In the genomic region with DNA sequence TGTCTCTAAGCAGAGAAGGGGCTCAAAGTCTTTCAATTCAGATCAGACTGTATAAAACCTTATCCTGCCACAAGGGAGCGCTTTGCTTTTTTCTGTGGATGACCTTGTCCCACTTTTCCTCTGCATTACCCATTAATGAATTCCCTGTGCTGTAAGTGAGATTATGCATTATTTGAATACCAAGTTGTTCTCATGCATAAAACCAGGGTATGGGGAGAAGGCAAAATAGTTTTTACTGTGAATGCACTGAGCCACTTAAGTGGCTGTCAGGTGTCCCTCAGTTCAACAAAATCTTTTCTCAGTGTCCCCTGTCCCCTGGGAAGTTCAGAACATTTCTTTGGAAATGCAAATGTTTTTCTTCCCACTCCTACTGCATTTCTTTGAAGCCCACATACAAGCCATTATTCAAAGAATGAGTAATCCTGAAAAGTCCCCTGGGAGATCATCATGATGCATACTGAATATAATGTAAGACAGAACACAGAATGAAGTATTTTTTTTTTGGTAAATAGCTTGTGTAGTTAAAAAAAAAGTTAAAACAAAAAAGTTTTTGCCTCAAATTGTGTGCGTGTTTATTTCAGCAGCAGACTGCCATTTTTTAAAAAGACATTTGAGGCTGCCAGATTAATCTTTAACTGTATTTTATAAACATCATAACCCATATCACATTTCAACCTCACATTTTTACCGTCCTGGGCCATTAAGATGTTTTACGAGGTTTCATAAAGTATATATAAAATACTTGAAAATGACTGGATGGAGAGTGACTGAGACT, we compare ENCODE assay signal across 9 cellular contexts.
A peak's percentile ranks its signal among the peaks of the same experiment; 100 is the strongest.
DNase-seq lines count a peak whose midpoint lies in the region; ATAC-seq, FAIRE-seq and TF ChIP-seq lines count a peak whose summit lies in the region.
"Had no signal": no experiment of that assay in that cellular context is flagged by ENCODE, and none has a peak within 500 bp of the region (broad histone marks: within the 10 kb centered on the region; RNA-seq: fewer than 3 reads in every experiment).

No MANE protein-coding gene starts in this region.

- peaks cover 12% of the 10 kb centered on the region for H3K4me1 ChIP-seq in A673 (ENCODE audit: insufficient read depth, low read length, poor library complexity, severe bottlenecking)
- H3K4me1 ChIP-seq in tibial artery: no peaks in the 10 kb centered on the region

- no peak for FAIRE-seq in GM12891 (lab: Jason Lieb, UNC)

- POLR2A ChIA-PET in A673 (lab: Charles Lee; ENCODE audit: low non-redundant PET) (no interaction called here), HEK293T (lab: Yijun Ruan, JAX) (no interaction called here)

- no peak overlapping the region for H3K27ac ChIP-seq in A673 (ENCODE audit: low read depth, low read length, poor library complexity, severe bottlenecking)
- no peak overlapping the region for H3K27ac ChIP-seq in tibial artery

- intact Hi-C loops in A673 (cut with micrococcal nuclease; ENCODE audit: unreplicated experiment): loop anchor here (5.0 kb wide), 1 partner anchor 105 kb away; no protein-coding TSS in a partner anchor
- intact Hi-C loops in tibial artery (cut with DNase I; ENCODE audit: low total_unique reads): no loop called here

- ATAC-seq in HG02763 (IDR thresholded peaks at IDR 0.05; ENCODE audit: unreplicated experiment) (no peak), esophagus mucosa (no peak)

- no peak overlapping the region for H3K4me3 ChIP-seq in A673 (ENCODE audit: low read depth, low read length, poor library complexity, severe bottlenecking)
- H3K4me3 ChIP-seq in tibial artery: no peak overlapping the region
- H3K4me3 ChIP-seq: skin epidermis had no signal

- no peak for TF ChIP-seq POLR2A in GM12891 (IDR thresholded peaks at IDR 0.05; ENCODE audit: low read depth, low read length)

- CTCF ChIA-PET in A673 (lab: Charles Lee): no interaction called here
- CTCF ChIA-PET in HEK293T (lab: Yijun Ruan, JAX): interaction anchor here (0.7 to 0.8 kb wide), 3 partner anchors 8 to 362 kb away, joined by 3 to 5 read pairs (median 4); no protein-coding TSS in a partner anchor

- peak; percentile 94 for DNase-seq in A673 (ENCODE audit: low spot score)
- peak; percentile 78 for DNase-seq in HEK293T (ENCODE audit: extremely low spot score)
- peak; percentile 16 for DNase-seq in SK-N-DZ (ENCODE audit: low spot score)
- DNase-seq in iPS-NIHi11 (ENCODE audit: low spot score): peak; percentile 33
- no peak for DNase-seq in GM12891 (ENCODE audit: insufficient read length, low spot score)
- no peak for DNase-seq in tibial artery

- H3K9me3 ChIP-seq in A673 (ENCODE audit: low read depth, low read length, poor library complexity, severe bottlenecking): no peaks in the 10 kb centered on the region
- H3K9me3 ChIP-seq in tibial artery: no peaks in the 10 kb centered on the region

- peak; percentile 71 for TF ChIP-seq CTCF in A673 (conservative IDR thresholded peaks at IDR 0.05; ENCODE audit: low read depth, low read length)
- no peak for TF ChIP-seq CTCF in tibial artery (IDR thresholded peaks at IDR 0.05)

- H3K27me3 ChIP-seq in A673 (replicated peaks; ENCODE audit: insufficient read depth, low read depth, low read length, poor library complexity) (no peaks in the 10 kb centered on the region), tibial artery (no peaks in the 10 kb centered on the region)

- H3K36me3 ChIP-seq in A673 (ENCODE audit: insufficient read depth, low read length, poor library complexity, severe bottlenecking) (no peaks in the 10 kb centered on the region), tibial artery (no peaks in the 10 kb centered on the region)

- BruUV-seq in A673 (replicated peaks; lab: Mats Ljungman, UMichigan): no TSS peak

TF ChIP-seq in HEK293T, 16 proteins besides CTCF, POLR2A, EP300 and RAD21:
- no peak for TF ChIP-seq NFRKB (IDR thresholded peaks at IDR 0.05)
- peak; percentile 90 for TF ChIP-seq CTBP1 (IDR thresholded peaks at IDR 0.05; ENCODE audit: borderline replicate concordance)
- TF ChIP-seq FOXK2 (IDR thresholded peaks at IDR 0.05): peak; percentile 81; the same call in 1 of the 2 replicates
- peak; percentile 77; the same call in 1 of the 2 replicates for TF ChIP-seq FOXM1 (IDR thresholded peaks at IDR 0.05; ENCODE audit: borderline replicate concordance)
- peak; percentile 71 for TF ChIP-seq ZNF384 (IDR thresholded peaks at IDR 0.05)
- peak; percentile 90; the same call in 1 of the 2 replicates for TF ChIP-seq LEF1 (IDR thresholded peaks at IDR 0.05; ENCODE audit: borderline replicate concordance)
- TF ChIP-seq SUZ12 (IDR thresholded peaks at IDR 0.05): no peak
- TF ChIP-seq, protein P1, sequence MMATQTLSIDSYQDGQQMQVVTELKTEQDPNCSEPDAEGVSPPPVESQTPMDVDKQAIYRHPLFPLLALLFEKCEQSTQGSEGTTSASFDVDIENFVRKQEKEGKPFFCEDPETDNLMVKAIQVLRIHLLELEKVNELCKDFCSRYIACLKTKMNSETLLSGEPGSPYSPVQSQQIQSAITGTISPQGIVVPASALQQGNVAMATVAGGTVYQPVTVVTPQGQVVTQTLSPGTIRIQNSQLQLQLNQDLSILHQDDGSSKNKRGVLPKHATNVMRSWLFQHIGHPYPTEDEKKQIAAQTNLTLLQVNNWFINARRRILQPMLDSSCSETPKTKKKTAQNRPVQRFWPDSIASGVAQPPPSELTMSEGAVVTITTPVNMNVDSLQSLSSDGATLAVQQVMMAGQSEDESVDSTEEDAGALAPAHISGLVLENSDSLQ (IDR thresholded peaks at IDR 0.05): peak; percentile 83

TF ChIP-seq in GM12891, 5 proteins besides CTCF, POLR2A, EP300 and RAD21:
- TF ChIP-seq TAF1 (IDR thresholded peaks at IDR 0.05; ENCODE audit: low read depth, low read length): no peak
- no peak for TF ChIP-seq POU2F2 (IDR thresholded peaks at IDR 0.05; ENCODE audit: low read depth, low read length)
- TF ChIP-seq POLR2AphosphoS5 (IDR thresholded peaks at IDR 0.05; ENCODE audit: low read depth, low read length): no peak
- TF ChIP-seq SPI1 (IDR thresholded peaks at IDR 0.05; ENCODE audit: low read depth, low read length): no peak
- no peak for TF ChIP-seq PAX5 (IDR thresholded peaks at IDR 0.05; ENCODE audit: insufficient read depth, low read length, severe bottlenecking)

Comparison
In these comparisons a context has a peak if more than half of its experiments do, and no peak if none do; other contexts are left out.
1. DNase-seq: peak in A673 (single experiment), HEK293T (single experiment), SK-N-DZ (single experiment) and iPS-NIHi11 (single experiment); none in GM12891 (single experiment) and tibial artery (0 of 2).